8 cellular contexts compared by ENCODE assay signal in the genomic region with DNA sequence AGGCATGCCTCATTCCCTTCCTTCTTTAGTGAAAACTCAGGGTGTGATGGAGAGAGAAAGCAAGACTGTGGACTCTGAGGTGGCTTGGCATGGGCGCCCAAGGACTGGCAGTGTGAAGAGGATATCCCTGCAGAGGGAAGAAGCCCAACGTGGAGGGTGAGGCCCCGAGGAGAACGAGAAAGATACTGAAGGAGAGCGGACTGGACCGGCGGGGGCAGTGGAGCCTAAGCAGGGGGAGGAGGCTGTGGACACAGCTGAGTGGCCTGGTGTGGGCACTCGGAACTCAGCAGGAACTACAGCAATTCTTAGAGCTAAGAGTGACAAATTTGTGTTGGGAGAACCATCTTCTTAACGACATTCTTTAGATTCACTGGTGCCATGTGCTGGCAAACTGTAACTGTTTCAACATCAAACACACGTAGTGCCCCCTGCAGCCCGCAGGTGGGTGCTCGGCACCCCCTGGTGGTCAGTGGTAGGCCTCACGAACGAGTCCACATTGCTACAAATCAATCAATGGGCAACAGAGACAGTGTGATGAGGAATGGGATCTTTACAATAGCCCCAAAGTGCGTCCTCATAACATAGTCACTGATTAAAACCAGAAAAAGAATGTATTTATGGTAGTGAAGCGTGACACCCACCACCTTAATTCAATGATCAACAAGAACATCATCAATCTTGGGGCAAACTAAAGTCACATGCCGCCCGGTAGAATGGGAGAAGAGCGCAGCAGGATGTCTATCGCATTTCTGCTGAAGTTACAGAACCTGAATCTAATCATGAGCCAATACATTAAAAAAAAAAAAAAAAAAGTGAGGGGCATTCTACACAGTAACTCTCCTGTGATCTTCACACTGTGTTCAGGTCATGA. TPM values are rescaled to one million over a fixed set of nuclear protein-coding genes. Genes with fewer than 3 reads are reported as not detected.
DNase-seq lines count a peak whose midpoint lies in the region; ATAC-seq lines count a peak whose summit lies in the region.

No MANE protein-coding gene starts in this region.

- H3K36me3 ChIP-seq in naive thymus-derived CD4-positive, alpha-beta T cell (ENCODE audit: control insufficient read depth in 2 of 3, insufficient read depth in 3 of 3, low read length in 3 of 3) = no peaks in the 10 kb centered on the region

- H3K4me3 Mint-ChIP-seq in naive thymus-derived CD4-positive, alpha-beta T cell = no peak overlapping the region

- no peak overlapping the region for H3K27ac ChIP-seq in naive thymus-derived CD4-positive, alpha-beta T cell (ENCODE audit: low read depth, low read length)

- intact Hi-C loops in naive thymus-derived CD4-positive, alpha-beta T cell (cut with micrococcal nuclease) = loop anchor here in 1 of 2 donors (1.0 kb wide), 2 partner anchors 46 to 71 kb away; no protein-coding TSS in a partner anchor

- POLR2A ChIA-PET in naive thymus-derived CD4-positive, alpha-beta T cell (lab: Charles Lee) = no interaction called here

- peak; percentile 38 for ATAC-seq in naive thymus-derived CD4-positive, alpha-beta T cell
- no peak for ATAC-seq in GM18517 (IDR thresholded peaks at IDR 0.05; ENCODE audit: unreplicated experiment)
- no peak for ATAC-seq in HG02571 (IDR thresholded peaks at IDR 0.05; ENCODE audit: unreplicated experiment)
- no peak for ATAC-seq in GM19467 (IDR thresholded peaks at IDR 0.05; ENCODE audit: unreplicated experiment)

- H3K9me3 ChIP-seq in naive thymus-derived CD4-positive, alpha-beta T cell (ENCODE audit: control insufficient read depth in 2 of 3, low read length in 3 of 3) = no peaks in the 10 kb centered on the region

- peak; percentile 24 for DNase-seq in COR-L47 (lab: John Stamatoyannopoulos, UW)
- peak; percentile 39 for DNase-seq in H4 (ENCODE audit: low spot score)
- peak; percentile 11 for DNase-seq in SK-N-DZ (ENCODE audit: low spot score)
- DNase-seq in dermis blood vessel endothelial cell = peak; percentile 47
- DNase-seq in naive thymus-derived CD4-positive, alpha-beta T cell = peak in 6 of 9 donors; percentile 7 to 51 (median 15)

- peaks cover 4 to 12% (median 7%) of the 10 kb centered on the region in 5 donors for H3K27me3 Mint-ChIP-seq in naive thymus-derived CD4-positive, alpha-beta T cell

- H3K9me3 Mint-ChIP-seq in naive thymus-derived CD4-positive, alpha-beta T cell = peaks cover 0 to under 1% (median 0%) of the 10 kb centered on the region in 11 donors

- no peaks in the 10 kb centered on the region for H3K27me3 ChIP-seq in naive thymus-derived CD4-positive, alpha-beta T cell (ENCODE audit: control insufficient read depth in 2 of 2, insufficient read depth in 2 of 2, low read length in 2 of 2)

- H3K4me3 ChIP-seq in naive thymus-derived CD4-positive, alpha-beta T cell (ENCODE audit: low read length) = no peak overlapping the region

- H3K27ac Mint-ChIP-seq in naive thymus-derived CD4-positive, alpha-beta T cell = no peak overlapping the region

- H3K4me1 ChIP-seq in naive thymus-derived CD4-positive, alpha-beta T cell (ENCODE audit: control insufficient read depth in 2 of 2, insufficient read depth in 2 of 2, low read length in 2 of 2) = no peaks in the 10 kb centered on the region

- H3K36me3 Mint-ChIP-seq in naive thymus-derived CD4-positive, alpha-beta T cell = no peaks in the 10 kb centered on the region

- no peaks in the 10 kb centered on the region for H3K4me1 Mint-ChIP-seq in naive thymus-derived CD4-positive, alpha-beta T cell

- CTCF ChIA-PET in naive thymus-derived CD4-positive, alpha-beta T cell (lab: Charles Lee) = no interaction called here

RNA-seq across cellular contexts. Expression of gene SFTPA1, which starts 2.0 kb away (rescaled TPM):
- not detected in 2 replicates for total RNA-seq in H4 (2014; rRNA removed; shearing (Covaris generic))
- polyA plus RNA-seq in SK-N-DZ (2014; cell fraction: cytosol; rRNA removed) = not detected in 2 replicates
- polyA plus RNA-seq in SK-N-DZ (2014; cell fraction: nucleus; rRNA removed) = not detected in 2 replicates
- total RNA-seq in dermis blood vessel endothelial cell = not detected in 2 replicates
- total RNA-seq in naive thymus-derived CD4-positive, alpha-beta T cell = not detected
- not detected for polyA plus RNA-seq in naive thymus-derived CD4-positive, alpha-beta T cell

RNA-seq across cellular contexts. Expression of gene SFTPA2, which starts 48.5 kb away (rescaled TPM):
- total RNA-seq in H4 (2014; rRNA removed; shearing (Covaris generic)) = not detected in 2 replicates
- not detected in 2 replicates for polyA plus RNA-seq in SK-N-DZ (2014; cell fraction: cytosol; rRNA removed)
- not detected in 2 replicates for polyA plus RNA-seq in SK-N-DZ (2014; cell fraction: nucleus; rRNA removed)
- total RNA-seq in dermis blood vessel endothelial cell = under 0.01 TPM in 1 of 2 replicates, not detected in the other
- total RNA-seq in naive thymus-derived CD4-positive, alpha-beta T cell = not detected
- not detected for polyA plus RNA-seq in naive thymus-derived CD4-positive, alpha-beta T cell
